ENCODE assay signal across 8 cellular contexts in the genomic region with DNA sequence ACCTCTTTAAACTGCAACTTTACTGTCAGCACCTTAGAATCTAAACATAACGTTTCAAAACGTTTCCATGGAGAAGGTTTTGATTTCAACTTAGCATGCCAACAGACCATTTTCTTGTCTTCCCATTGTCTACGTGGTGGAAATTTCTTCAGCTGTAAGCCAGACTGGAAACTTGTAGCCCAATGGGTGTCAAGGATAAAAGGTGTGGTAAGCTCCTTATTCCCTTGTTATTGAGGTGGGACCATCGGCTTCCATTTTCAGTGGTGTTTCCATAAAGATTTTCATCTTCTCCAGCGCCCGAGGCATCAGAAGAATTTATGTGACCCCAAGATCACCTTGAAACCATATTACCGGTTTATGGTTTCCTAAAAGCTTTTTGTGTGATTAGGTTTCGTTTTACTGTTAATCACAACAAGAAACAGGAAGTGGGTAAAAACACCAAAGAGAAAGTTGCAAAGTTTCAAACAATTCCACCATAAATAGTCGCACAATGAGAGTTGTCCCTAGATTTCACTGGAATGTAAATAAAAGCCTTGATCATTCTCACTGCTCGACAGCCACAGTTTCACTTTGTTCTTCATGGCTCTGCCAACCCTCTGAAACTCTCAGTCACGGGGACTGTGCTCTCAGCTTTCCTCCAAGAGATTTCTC.
A peak's percentile ranks its signal among the peaks of the same experiment; 100 is the strongest.
DNase-seq lines count a peak whose midpoint lies in the region; ATAC-seq and TF ChIP-seq lines count a peak whose summit lies in the region.

No MANE protein-coding gene starts in this region.

- H3K36me3 Mint-ChIP-seq in T-cell: no peaks in the 10 kb centered on the region

- no peaks in the 10 kb centered on the region for H3K27me3 Mint-ChIP-seq in T-cell

- H3K36me3 ChIP-seq in esophagus muscularis mucosa (no peaks in the 10 kb centered on the region), neutrophil (no peaks in the 10 kb centered on the region)

- TF ChIP-seq POLR2A in esophagus muscularis mucosa (IDR thresholded peaks at IDR 0.05; ENCODE audit: low read depth): no peak

- DNase-seq in CD1c-positive myeloid dendritic cell (ENCODE audit: extremely low spot score) (peak; percentile 58), T-cell (peak in 8 of 34 experiments; percentile 0 to 20 (median 4)), esophagus muscularis mucosa (ENCODE audit: extremely low spot score) (no peak), DMS 273 (lab: John Stamatoyannopoulos, UW; ENCODE audit: unreplicated experiment) (no peak)

- H3K4me3 Mint-ChIP-seq in T-cell: peak overlapping the region; percentile 77 to 85 (median 81)

- TF ChIP-seq CTCF in esophagus muscularis mucosa (IDR thresholded peaks at IDR 0.05) (no peak), neutrophil (IDR thresholded peaks at IDR 0.05) (no peak)

- 35% methylated on average over 11 of the region's 11 CpGs for WGBS in esophagus muscularis mucosa

- H3K4me1 Mint-ChIP-seq in T-cell: peaks cover 19 to 23% (median 22%) of the 10 kb centered on the region in 3 donors

- H3K9me3 ChIP-seq in esophagus muscularis mucosa (no peaks in the 10 kb centered on the region), neutrophil (no peaks in the 10 kb centered on the region)

- H3K4me1 ChIP-seq in esophagus muscularis mucosa (peaks cover 4 to 20% (median 15%) of the 10 kb centered on the region in 4 donors), neutrophil (ENCODE audit: control insufficient read depth in 1 of 2, insufficient read depth in 1 of 2, low read depth in 1 of 2, low read length in 1 of 2) (peaks cover 6 to 9% of the 10 kb centered on the region in 2 experiments)

- H3K27ac Mint-ChIP-seq in T-cell: peak overlapping the region; percentile 77 to 92

- no peaks in the 10 kb centered on the region for H3K9me3 Mint-ChIP-seq in T-cell

- POLR2A ChIA-PET in T-cell (lab: Charles Lee): interaction anchor here (0.8 to 1.4 kb wide), 2 partner anchors 8 to 63 kb away, joined by 3 to 6 read pairs; a partner anchor contains a TSS

- H3K4me3 ChIP-seq in esophagus muscularis mucosa: peak overlapping the region; percentile 35 to 53 (median 44)
- peak overlapping the region; percentile 50 for H3K4me3 ChIP-seq in neutrophil (ENCODE audit: low read depth in 1 of 2, low read length in 1 of 2)

- ATAC-seq in GM19328 (IDR thresholded peaks at IDR 0.05; ENCODE audit: unreplicated experiment) (peak; percentile 62), HG03196 (IDR thresholded peaks at IDR 0.05; ENCODE audit: unreplicated experiment) (peak; percentile 63), T-cell (replicated peaks in 1 of 4) (peak; percentile 48 to 70 (median 56)), HG03139 (IDR thresholded peaks at IDR 0.05; ENCODE audit: unreplicated experiment) (no peak)

- CTCF ChIA-PET in T-cell (lab: Charles Lee): interaction anchor here (0.5 to 2.9 kb wide), 19 partner anchors 11 to 1996 kb away, joined by 3 to 16 read pairs (median 4); a partner anchor contains a TSS

- intact Hi-C loops in esophagus muscularis mucosa (cut with DNase I): loop anchor here (2.0 kb wide), 1 partner anchor 366 kb away; no protein-coding TSS in a partner anchor

- no peaks in the 10 kb centered on the region for H3K27me3 ChIP-seq in esophagus muscularis mucosa
- H3K27me3 ChIP-seq in neutrophil: no peaks in the 10 kb centered on the region

- TF ChIP-seq EP300 in esophagus muscularis mucosa (IDR thresholded peaks at IDR 0.05): no peak

- H3K27ac ChIP-seq in esophagus muscularis mucosa (replicated peaks in 1 of 4) (peak overlapping the region; percentile 6 to 52 (median 36)), neutrophil (peak overlapping the region; percentile 1)
